In genomic region chr17:17300624-17301568, GRCh38 we compare ENCODE assay signal across 8 cellular contexts. TPM values are rescaled to one million over a fixed set of nuclear protein-coding genes. Genes with fewer than 3 reads are reported as not detected.
DNase-seq lines count a peak whose midpoint lies in the region; ATAC-seq lines count a peak whose summit lies in the region.

No MANE protein-coding gene starts in this region.

- H3K36me3 ChIP-seq in BLaER1 (no peaks in the 10 kb centered on the region), duodenal mucosa (ENCODE audit: control insufficient read depth in 1 of 2, insufficient read depth in 2 of 2, low read length in 2 of 2) (no peaks in the 10 kb centered on the region)

- H3K4me3 ChIP-seq in BLaER1, result peak overlapping the region; percentile 58
- peak overlapping the region; percentile 60 to 74 for H3K4me3 ChIP-seq in duodenal mucosa (ENCODE audit: low read depth in 1 of 2, low read length in 2 of 2)

- no peak overlapping the region for H3K27ac Mint-ChIP-seq in activated CD4-positive, alpha-beta T cell treated with anti-CD3 and anti-CD28 coated beads for 36 hours

- no peaks in the 10 kb centered on the region for H4K20me1 ChIP-seq in BLaER1

- POLR2A ChIA-PET in activated CD4-positive, alpha-beta T cell treated with anti-CD3 and anti-CD28 coated beads for 36 hours (lab: Charles Lee), result interaction anchor here (0.6 to 1.1 kb wide), 2 partner anchors 20 to 21 kb away, joined by 4 to 7 read pairs; partner anchors contain the start of gene COPS3

- H3K4me1 ChIP-seq in BLaER1 (peaks cover 56% of the 10 kb centered on the region), duodenal mucosa (ENCODE audit: control insufficient read depth in 1 of 2, insufficient read depth in 2 of 2, low read length in 2 of 2) (peaks cover 8 to 23% of the 10 kb centered on the region in 2 donors)

- H3K27me3 ChIP-seq in BLaER1 (peaks cover 23% of the 10 kb centered on the region), duodenal mucosa (ENCODE audit: control insufficient read depth in 1 of 2, insufficient read depth in 2 of 2, low read length in 2 of 2) (no peaks in the 10 kb centered on the region)

- CTCF ChIA-PET in activated CD4-positive, alpha-beta T cell treated with anti-CD3 and anti-CD28 coated beads for 36 hours (lab: Charles Lee), result interaction anchor here (1.1 kb wide), 1 partner anchor 31 kb away, joined by 4 read pairs; no protein-coding TSS in a partner anchor

- peak overlapping the region; percentile 92 for H3K4me2 ChIP-seq in BLaER1

- ATAC-seq in HG03442 (IDR thresholded peaks at IDR 0.05; ENCODE audit: unreplicated experiment), result peak; percentile 33
- peak; percentile 53 for ATAC-seq in activated CD4-positive, alpha-beta T cell treated with anti-CD3 and anti-CD28 coated beads for 36 hours

- DNase-seq in activated CD4-positive, alpha-beta T cell treated with anti-CD3 and anti-CD28 coated beads for 36 hours, result peak; percentile 78
- DNase-seq in lung microvascular endothelial cell (ENCODE audit: low read depth in 2 of 2), result peak; percentile 29 to 36
- peak; percentile 68 for DNase-seq in stimulated activated CD8-positive, alpha-beta memory T cell treated with anti-CD3 and anti-CD28 coated beads, Interleukin-4, amount 100 ng/mL, for 48 hours
- no peak for DNase-seq in SW480 (ENCODE audit: low spot score)
- DNase-seq in LoVo (ENCODE audit: low spot score), result no peak

- peaks cover 42% of the 10 kb centered on the region for H3K4me1 Mint-ChIP-seq in activated CD4-positive, alpha-beta T cell treated with anti-CD3 and anti-CD28 coated beads for 36 hours

- no peaks in the 10 kb centered on the region for H3K9me3 Mint-ChIP-seq in activated CD4-positive, alpha-beta T cell treated with anti-CD3 and anti-CD28 coated beads for 36 hours (ENCODE audit: low read depth)

- H3K27ac ChIP-seq in BLaER1 (no peak overlapping the region), duodenal mucosa (ENCODE audit: low read depth, low read length) (no peak overlapping the region)

- intact Hi-C loops in activated CD4-positive, alpha-beta T cell treated with anti-CD3 and anti-CD28 coated beads for 36 hours (cut with DNase I, micrococcal nuclease), result loop anchor here (5.0 to 10.0 kb wide), 3 partner anchors 34 to 919 kb away; partner anchors contain the start of gene UBB (in 1 of the 2)

- peaks cover 2% of the 10 kb centered on the region for H3K36me3 Mint-ChIP-seq in activated CD4-positive, alpha-beta T cell treated with anti-CD3 and anti-CD28 coated beads for 36 hours (ENCODE audit: low read depth)

- H3K9ac ChIP-seq in BLaER1 (peak overlapping the region; percentile 21; the same call in 1 of the 2 replicates), duodenal mucosa (ENCODE audit: low read depth in 1 of 2, low read length in 2 of 2) (peak overlapping the region in 1 of 2 donors; percentile 38)

- peak overlapping the region; percentile 28 for H3K4me3 Mint-ChIP-seq in activated CD4-positive, alpha-beta T cell treated with anti-CD3 and anti-CD28 coated beads for 36 hours

- H3K27me3 Mint-ChIP-seq in activated CD4-positive, alpha-beta T cell treated with anti-CD3 and anti-CD28 coated beads for 36 hours, result peaks cover 2% of the 10 kb centered on the region

- H3K9me3 ChIP-seq in BLaER1 (no peaks in the 10 kb centered on the region), duodenal mucosa (ENCODE audit: control insufficient read depth in 1 of 2, low read length in 2 of 2) (no peaks in the 10 kb centered on the region)

RNA-seq across cellular contexts. Expression of gene NT5M, which starts 2.3 kb away (rescaled TPM):
- 1 to 10 TPM; 4.3 to 5.4 TPM for total RNA-seq in activated CD4-positive, alpha-beta T cell treated with anti-CD3 and anti-CD28 coated beads for 36 hours
- 1.1 and 1.8 TPM in 2 replicates for total RNA-seq in lung microvascular endothelial cell

RNA-seq across cellular contexts. Expression of gene COPS3, which starts 19.9 kb away (rescaled TPM):
- 10 to 100 TPM; 79.6 to 83.1 TPM for total RNA-seq in activated CD4-positive, alpha-beta T cell treated with anti-CD3 and anti-CD28 coated beads for 36 hours
- total RNA-seq in lung microvascular endothelial cell, result 54.0 and 69.3 TPM in 2 replicates

Comparison
In these comparisons a context has a peak if more than half of its experiments do, and no peak if none do; other contexts are left out.
1. DNase-seq: peak in activated CD4-positive, alpha-beta T cell treated with anti-CD3 and anti-CD28 coated beads for 36 hours (single experiment), lung microvascular endothelial cell (2 of 2) and stimulated activated CD8-positive, alpha-beta memory T cell treated with anti-CD3 and anti-CD28 coated beads, Interleukin-4, amount 100 ng/mL, for 48 hours (single experiment); none in SW480 (single experiment) and LoVo (single experiment).